Comparison of ENCODE assay signal across 8 cellular contexts in the genomic region with DNA sequence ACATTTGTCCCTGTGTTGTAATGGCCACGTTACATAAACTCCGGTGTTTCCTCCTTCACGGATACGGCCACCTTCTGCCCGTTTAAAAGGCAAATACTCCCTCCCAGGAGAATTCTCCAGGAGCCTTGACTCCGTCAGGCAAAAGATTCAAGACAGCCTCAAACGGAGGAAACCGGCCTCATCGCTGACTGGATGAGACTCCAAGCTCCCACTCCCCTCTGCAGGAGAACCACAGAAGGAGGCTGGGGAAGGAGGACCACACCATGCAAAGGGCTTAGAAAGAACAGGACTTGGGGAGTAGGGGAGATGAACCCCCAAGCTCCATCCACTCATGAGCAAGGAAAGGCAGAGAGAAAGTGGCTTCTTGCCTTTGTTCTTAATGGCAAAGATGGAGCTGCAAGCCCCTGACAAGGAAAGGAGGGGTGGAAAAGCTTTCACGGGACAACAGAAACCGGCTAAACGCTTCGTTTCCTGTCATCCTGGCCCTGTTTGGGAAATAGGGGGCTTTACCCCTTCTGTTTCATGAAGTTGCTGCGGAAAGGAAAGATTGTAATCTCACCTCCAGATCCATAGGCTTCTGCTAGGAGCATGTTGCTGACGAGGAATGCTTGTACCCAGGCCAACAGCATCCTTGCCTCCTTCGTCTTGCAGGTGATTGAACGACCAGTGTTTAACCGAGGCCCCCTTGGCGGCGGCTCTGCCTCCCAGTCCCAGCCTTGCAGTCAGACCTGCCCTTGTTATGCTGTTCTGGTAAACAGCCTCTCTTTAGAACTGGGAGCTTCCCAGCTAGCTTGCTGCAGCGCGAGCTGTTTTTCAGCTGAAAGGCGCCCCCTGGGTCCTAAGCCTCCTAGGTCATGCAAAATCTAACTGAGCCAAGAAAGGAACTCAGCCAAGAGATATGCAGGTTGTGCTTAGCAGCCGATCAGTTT. TPM values are rescaled to one million over a fixed set of nuclear protein-coding genes. Genes with fewer than 3 reads are reported as not detected.
DNase-seq lines count a peak whose midpoint lies in the region; ATAC-seq and TF ChIP-seq lines count a peak whose summit lies in the region.

A gene with protein sequence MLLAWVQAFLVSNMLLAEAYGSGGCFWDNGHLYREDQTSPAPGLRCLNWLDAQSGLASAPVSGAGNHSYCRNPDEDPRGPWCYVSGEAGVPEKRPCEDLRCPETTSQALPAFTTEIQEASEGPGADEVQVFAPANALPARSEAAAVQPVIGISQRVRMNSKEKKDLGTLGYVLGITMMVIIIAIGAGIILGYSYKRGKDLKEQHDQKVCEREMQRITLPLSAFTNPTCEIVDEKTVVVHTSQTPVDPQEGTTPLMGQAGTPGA (minus strand): TSS at position 773 of the 929 bp plus-strand sequence. CDS start 144 bp downstream, at position 629.

- peaks cover 3% of the 10 kb centered on the region for H3K9me3 Mint-ChIP-seq in activated CD8-positive, alpha-beta T cell treated with anti-CD3 and anti-CD28 coated beads for 36 hours

- H3K4me3 ChIP-seq in liver (ENCODE audit: low read depth in 1 of 3, low read length in 3 of 3): peak within 1 kb of the TSS; percentile 57 to 72 (median 62)

- H3K36me3 Mint-ChIP-seq in activated CD8-positive, alpha-beta T cell treated with anti-CD3 and anti-CD28 coated beads for 36 hours (ENCODE audit: low read depth): peaks cover 30% of the 10 kb centered on the region

- H3K9ac ChIP-seq in liver (ENCODE audit: low read depth in 1 of 2, low read length in 2 of 2): peak within 1 kb of the TSS; percentile 63 to 98

- peaks cover 0 to 2% (median 0%) of the 10 kb centered on the region in 4 donors for H3K36me3 ChIP-seq in liver (ENCODE audit: control insufficient read depth in 4 of 4, insufficient read depth in 3 of 4, low read depth in 1 of 4, low read length in 3 of 4)

- peaks cover 62% of the 10 kb centered on the region for H3K4me1 Mint-ChIP-seq in activated CD8-positive, alpha-beta T cell treated with anti-CD3 and anti-CD28 coated beads for 36 hours (ENCODE audit: low read depth)

- no peaks in the 10 kb centered on the region for H3K9me3 ChIP-seq in liver (ENCODE audit: control insufficient read depth in 4 of 4, low read length in 3 of 4)

- intact Hi-C loops in activated CD8-positive, alpha-beta T cell treated with anti-CD3 and anti-CD28 coated beads for 36 hours (cut with micrococcal nuclease): loop anchor here (5.0 to 10.0 kb wide), 2 partner anchors 80 to 187 kb away; a partner anchor contains a TSS

- peak; percentile 56 for TF ChIP-seq CTCF in activated CD8-positive, alpha-beta T cell treated with anti-CD3 and anti-CD28 coated beads for 36 hours (IDR thresholded peaks at IDR 0.05)
- TF ChIP-seq CTCF in liver (IDR thresholded peaks at IDR 0.05; ENCODE audit: low read depth, low read length, missing input control): peak; percentile 43

- CTCF ChIA-PET in activated CD8-positive, alpha-beta T cell treated with anti-CD3 and anti-CD28 coated beads for 36 hours (lab: Charles Lee): interaction anchor here (0.7 to 18.7 kb wide), 11 partner anchors 10 to 1134 kb away, joined by 3 to 196 read pairs (median 4); a partner anchor contains a TSS

- POLR2A ChIA-PET in activated CD8-positive, alpha-beta T cell treated with anti-CD3 and anti-CD28 coated beads for 36 hours (lab: Charles Lee): interaction anchor here (0.6 to 6.3 kb wide), 19 partner anchors 10 to 1805 kb away, joined by 3 to 63 read pairs (median 4); a partner anchor contains a TSS

- 4% methylated on average over 24 of the region's 24 CpGs for WGBS in liver

- H3K27ac ChIP-seq in liver (ENCODE audit: low read depth in 1 of 2, low read length in 2 of 2): peak within 1 kb of the TSS; percentile 75 to 81

- H3K27me3 Mint-ChIP-seq in activated CD8-positive, alpha-beta T cell treated with anti-CD3 and anti-CD28 coated beads for 36 hours: no peaks in the 10 kb centered on the region

- ATAC-seq in HG03442 (IDR thresholded peaks at IDR 0.05; ENCODE audit: unreplicated experiment) (peak; percentile 26), HG02884 (IDR thresholded peaks at IDR 0.05; ENCODE audit: unreplicated experiment) (no peak)
- ATAC-seq in activated CD8-positive, alpha-beta T cell treated with anti-CD3 and anti-CD28 coated beads for 36 hours: peak; percentile 56

- no peaks in the 10 kb centered on the region for H3K27me3 ChIP-seq in liver (ENCODE audit: control insufficient read depth in 4 of 4, insufficient read depth in 4 of 4, low read length in 3 of 4)

- peak within 1 kb of the TSS; percentile 93 for H3K27ac Mint-ChIP-seq in activated CD8-positive, alpha-beta T cell treated with anti-CD3 and anti-CD28 coated beads for 36 hours

- peak; percentile 72 for TF ChIP-seq RAD21 in liver (IDR thresholded peaks at IDR 0.05)

- peaks cover 3 to 22% (median 13%) of the 10 kb centered on the region in 4 donors for H3K4me1 ChIP-seq in liver (ENCODE audit: control insufficient read depth in 4 of 4, insufficient read depth in 4 of 4, low read length in 3 of 4)

- H3K4me3 Mint-ChIP-seq in activated CD8-positive, alpha-beta T cell treated with anti-CD3 and anti-CD28 coated beads for 36 hours: peak within 1 kb of the TSS; percentile 94

- DNase-seq in DMS153 (lab: John Stamatoyannopoulos, UW): peak; percentile 92
- peak; percentile 47 for DNase-seq in NCI-H82 treated with DMSO at 0.1 percent for 48 hours (lab: John Stamatoyannopoulos, UW; ENCODE audit: unreplicated experiment)
- peak; percentile 93 for DNase-seq in activated CD8-positive, alpha-beta T cell treated with anti-CD3 and anti-CD28 coated beads for 36 hours
- DNase-seq in ecto neural progenitor cell (ENCODE audit: low spot score): peak; percentile 83
- DNase-seq in stimulated activated CD4-positive, alpha-beta T cell treated with anti-CD3 and anti-CD28 coated beads, Interleukin-2, amount 100 ng/mL, for 4 hours (ENCODE audit: low read depth): peak; percentile 78

TF ChIP-seq in liver, 16 proteins besides CTCF, POLR2A, EP300 and RAD21 (continues in another document):
- peak; percentile 36 to 46 for TF ChIP-seq JUND (IDR thresholded peaks at IDR 0.05)
- TF ChIP-seq, protein P1, sequence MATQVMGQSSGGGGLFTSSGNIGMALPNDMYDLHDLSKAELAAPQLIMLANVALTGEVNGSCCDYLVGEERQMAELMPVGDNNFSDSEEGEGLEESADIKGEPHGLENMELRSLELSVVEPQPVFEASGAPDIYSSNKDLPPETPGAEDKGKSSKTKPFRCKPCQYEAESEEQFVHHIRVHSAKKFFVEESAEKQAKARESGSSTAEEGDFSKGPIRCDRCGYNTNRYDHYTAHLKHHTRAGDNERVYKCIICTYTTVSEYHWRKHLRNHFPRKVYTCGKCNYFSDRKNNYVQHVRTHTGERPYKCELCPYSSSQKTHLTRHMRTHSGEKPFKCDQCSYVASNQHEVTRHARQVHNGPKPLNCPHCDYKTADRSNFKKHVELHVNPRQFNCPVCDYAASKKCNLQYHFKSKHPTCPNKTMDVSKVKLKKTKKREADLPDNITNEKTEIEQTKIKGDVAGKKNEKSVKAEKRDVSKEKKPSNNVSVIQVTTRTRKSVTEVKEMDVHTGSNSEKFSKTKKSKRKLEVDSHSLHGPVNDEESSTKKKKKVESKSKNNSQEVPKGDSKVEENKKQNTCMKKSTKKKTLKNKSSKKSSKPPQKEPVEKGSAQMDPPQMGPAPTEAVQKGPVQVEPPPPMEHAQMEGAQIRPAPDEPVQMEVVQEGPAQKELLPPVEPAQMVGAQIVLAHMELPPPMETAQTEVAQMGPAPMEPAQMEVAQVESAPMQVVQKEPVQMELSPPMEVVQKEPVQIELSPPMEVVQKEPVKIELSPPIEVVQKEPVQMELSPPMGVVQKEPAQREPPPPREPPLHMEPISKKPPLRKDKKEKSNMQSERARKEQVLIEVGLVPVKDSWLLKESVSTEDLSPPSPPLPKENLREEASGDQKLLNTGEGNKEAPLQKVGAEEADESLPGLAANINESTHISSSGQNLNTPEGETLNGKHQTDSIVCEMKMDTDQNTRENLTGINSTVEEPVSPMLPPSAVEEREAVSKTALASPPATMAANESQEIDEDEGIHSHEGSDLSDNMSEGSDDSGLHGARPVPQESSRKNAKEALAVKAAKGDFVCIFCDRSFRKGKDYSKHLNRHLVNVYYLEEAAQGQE (IDR thresholded peaks at IDR 0.05): no peak
- peak; percentile 72 for TF ChIP-seq NR2F2 (IDR thresholded peaks at IDR 0.05)
- no peak for TF ChIP-seq EGR1 (IDR thresholded peaks at IDR 0.05; ENCODE audit: low read depth in 2 of 2)
- no peak for TF ChIP-seq HNF4G (IDR thresholded peaks at IDR 0.05)
- no peak for TF ChIP-seq FOXA1 (IDR thresholded peaks at IDR 0.05)
- TF ChIP-seq FOXA2 (IDR thresholded peaks at IDR 0.05): peak; percentile 24
- TF ChIP-seq, protein P2, sequence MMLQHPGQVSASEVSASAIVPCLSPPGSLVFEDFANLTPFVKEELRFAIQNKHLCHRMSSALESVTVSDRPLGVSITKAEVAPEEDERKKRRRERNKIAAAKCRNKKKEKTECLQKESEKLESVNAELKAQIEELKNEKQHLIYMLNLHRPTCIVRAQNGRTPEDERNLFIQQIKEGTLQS (IDR thresholded peaks at IDR 0.05): no peak
- peak; percentile 52 to 57 for TF ChIP-seq RXRA (IDR thresholded peaks at IDR 0.05)
- TF ChIP-seq, protein P3, sequence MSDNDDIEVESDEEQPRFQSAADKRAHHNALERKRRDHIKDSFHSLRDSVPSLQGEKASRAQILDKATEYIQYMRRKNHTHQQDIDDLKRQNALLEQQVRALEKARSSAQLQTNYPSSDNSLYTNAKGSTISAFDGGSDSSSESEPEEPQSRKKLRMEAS (IDR thresholded peaks at IDR 0.05): peak; percentile 71
- TF ChIP-seq GABPA (IDR thresholded peaks at IDR 0.05 in 1 of 2, conservative IDR thresholded peaks at IDR 0.05 in 1 of 2): peak in 1 of 2 donors; percentile 31
- peak; percentile 85 for TF ChIP-seq TAF1 (conservative IDR thresholded peaks at IDR 0.05)
- TF ChIP-seq HNF4A (conservative IDR thresholded peaks at IDR 0.05): peak in 1 of 2 donors; percentile 40
- TF ChIP-seq, protein P4, sequence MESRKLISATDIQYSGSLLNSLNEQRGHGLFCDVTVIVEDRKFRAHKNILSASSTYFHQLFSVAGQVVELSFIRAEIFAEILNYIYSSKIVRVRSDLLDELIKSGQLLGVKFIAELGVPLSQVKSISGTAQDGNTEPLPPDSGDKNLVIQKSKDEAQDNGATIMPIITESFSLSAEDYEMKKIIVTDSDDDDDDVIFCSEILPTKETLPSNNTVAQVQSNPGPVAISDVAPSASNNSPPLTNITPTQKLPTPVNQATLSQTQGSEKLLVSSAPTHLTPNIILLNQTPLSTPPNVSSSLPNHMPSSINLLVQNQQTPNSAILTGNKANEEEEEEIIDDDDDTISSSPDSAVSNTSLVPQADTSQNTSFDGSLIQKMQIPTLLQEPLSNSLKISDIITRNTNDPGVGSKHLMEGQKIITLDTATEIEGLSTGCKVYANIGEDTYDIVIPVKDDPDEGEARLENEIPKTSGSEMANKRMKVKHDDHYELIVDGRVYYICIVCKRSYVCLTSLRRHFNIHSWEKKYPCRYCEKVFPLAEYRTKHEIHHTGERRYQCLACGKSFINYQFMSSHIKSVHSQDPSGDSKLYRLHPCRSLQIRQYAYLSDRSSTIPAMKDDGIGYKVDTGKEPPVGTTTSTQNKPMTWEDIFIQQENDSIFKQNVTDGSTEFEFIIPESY (IDR thresholded peaks at IDR 0.05): no peak

RNA-seq across cellular contexts. Expression of the gene that starts here (rescaled TPM):
- 10 to 100 TPM; 18.2 to 19.6 TPM for total RNA-seq in activated CD8-positive, alpha-beta T cell treated with anti-CD3 and anti-CD28 coated beads for 36 hours
- total RNA-seq in liver: 1 to 10 TPM; 7.3 to 7.8 TPM
- polyA plus RNA-seq in liver: 1 to 10 TPM; 3.1 to 4.7 TPM
